ENCODE assay signal across 1 cellular context in genomic region chr3:81760924-81761903, GRCh38.
TF ChIP-seq lines count a peak whose summit lies in the region.

Gene GBE1, minus strand, starts transcription at chr3:81761645. Its CDS starts 128 bp downstream, at chr3:81761517.

TF ChIP-seq in HEK293, 187 proteins besides CTCF, POLR2A, EP300 and RAD21 (continued from another document and continues in another):
- TF ChIP-seq KLF10 (tag by site-specific recombination; IDR thresholded peaks at IDR 0.05) (no peak), ZNF747 (tag by site-specific recombination; IDR thresholded peaks at IDR 0.05) (no peak), KLF16 (tag by site-specific recombination; IDR thresholded peaks at IDR 0.05) (peak; percentile 72; the same call in 1 of the 2 replicates), ZNF239 (tag by site-specific recombination; IDR thresholded peaks at IDR 0.05) (no peak), ZNF610 (tag by site-specific recombination; IDR thresholded peaks at IDR 0.05; ENCODE audit: borderline replicate concordance) (0 out of 2 replicates have a peak, but pooled peaks have one; percentile 31), ZBTB10 (tag by site-specific recombination; IDR thresholded peaks at IDR 0.05) (no peak; the same call in 1 of the 2 replicates), SP3 (tag by site-specific recombination; IDR thresholded peaks at IDR 0.05) (peak; percentile 87), ZNF132 (tag by site-specific recombination; IDR thresholded peaks at IDR 0.05; ENCODE audit: borderline replicate concordance) (no peak), ZNF175 (tag by site-specific recombination; IDR thresholded peaks at IDR 0.05) (no peak), ZNF324 (tag by site-specific recombination; IDR thresholded peaks at IDR 0.05) (peak; percentile 28; the same call in 1 of the 2 replicates), SP2 (tag by site-specific recombination; IDR thresholded peaks at IDR 0.05) (peak; percentile 77), ZNF449 (tag by site-specific recombination; IDR thresholded peaks at IDR 0.05) (no peak), ZNF26 (tag by site-specific recombination; IDR thresholded peaks at IDR 0.05) (no peak), ZXDB (tag by site-specific recombination; IDR thresholded peaks at IDR 0.05) (peak; percentile 82), ZNF10 (tag by site-specific recombination; IDR thresholded peaks at IDR 0.05) (no peak), BCL11A (tag by site-specific recombination; IDR thresholded peaks at IDR 0.05; ENCODE audit: low read depth) (no peak), ZNF37A (tag by site-specific recombination; IDR thresholded peaks at IDR 0.05) (no peak), ZNF280C (tag by site-specific recombination; IDR thresholded peaks at IDR 0.05) (no peak), GLIS2 (tag by site-specific recombination; IDR thresholded peaks at IDR 0.05) (peak; percentile 71), ZNF184 (tag by site-specific recombination; IDR thresholded peaks at IDR 0.05) (no peak), ZBTB49 (tag by site-specific recombination; IDR thresholded peaks at IDR 0.05; ENCODE audit: low read depth) (no peak), ZNF266 (tag by site-specific recombination; IDR thresholded peaks at IDR 0.05; ENCODE audit: low read depth) (no peak), ZNF211 (tag by site-specific recombination; IDR thresholded peaks at IDR 0.05; ENCODE audit: low read depth) (no peak), ZNF792 (tag by site-specific recombination; IDR thresholded peaks at IDR 0.05) (no peak), ZNF146 (tag by site-specific recombination; IDR thresholded peaks at IDR 0.05) (no peak), ZNF707 (tag by site-specific recombination; IDR thresholded peaks at IDR 0.05) (no peak), ZSCAN30 (tag by site-specific recombination; IDR thresholded peaks at IDR 0.05) (no peak; the same call in 1 of the 2 replicates), ZNF302 (tag by site-specific recombination; IDR thresholded peaks at IDR 0.05; ENCODE audit: low read depth) (no peak), ZNF76 (tag by site-specific recombination; IDR thresholded peaks at IDR 0.05; ENCODE audit: borderline replicate concordance, low read depth) (peak; percentile 87), ZNF23 (tag by site-specific recombination; IDR thresholded peaks at IDR 0.05; ENCODE audit: borderline replicate concordance) (no peak), ZNF24 (tag by site-specific recombination; IDR thresholded peaks at IDR 0.05) (no peak), ZNF624 (tag by site-specific recombination; IDR thresholded peaks at IDR 0.05) (no peak), ZFP37 (tag by site-specific recombination; IDR thresholded peaks at IDR 0.05) (0 out of 2 replicates have a peak, but pooled peaks have one; percentile 37), ZNF114 (tag by site-specific recombination; IDR thresholded peaks at IDR 0.05) (no peak), BCL6B (tag by site-specific recombination; IDR thresholded peaks at IDR 0.05) (no peak), ZNF248 (tag by site-specific recombination; IDR thresholded peaks at IDR 0.05) (no peak), KLF8 (tag by site-specific recombination; IDR thresholded peaks at IDR 0.05) (peak; percentile 94), PATZ1 (tag by site-specific recombination; IDR thresholded peaks at IDR 0.05) (peak; percentile 80), ZNF214 (tag by site-specific recombination; IDR thresholded peaks at IDR 0.05; ENCODE audit: borderline replicate concordance) (no peak), ZSCAN16 (tag by site-specific recombination; IDR thresholded peaks at IDR 0.05) (no peak; the same call in 1 of the 2 replicates), ZNF354C (tag by site-specific recombination; IDR thresholded peaks at IDR 0.05; ENCODE audit: borderline replicate concordance, low read depth) (no peak), ZSCAN4 (tag by site-specific recombination; IDR thresholded peaks at IDR 0.05) (no peak), ZNF549 (tag by site-specific recombination; IDR thresholded peaks at IDR 0.05) (no peak), ZNF830 (tag by site-specific recombination; IDR thresholded peaks at IDR 0.05; ENCODE audit: low read depth) (no peak), ZNF501 (tag by site-specific recombination; IDR thresholded peaks at IDR 0.05) (peak; percentile 92), ZNF274 (IDR thresholded peaks at IDR 0.05; ENCODE audit: low read length) (no peak), ZNF274 (tag by site-specific recombination; IDR thresholded peaks at IDR 0.05; ENCODE audit: borderline replicate concordance) (no peak), ZNF580 (tag by site-specific recombination; IDR thresholded peaks at IDR 0.05) (no peak), ZNF530 (tag by site-specific recombination; IDR thresholded peaks at IDR 0.05; ENCODE audit: low read depth) (no peak), MZF1 (tag by site-specific recombination; IDR thresholded peaks at IDR 0.05; ENCODE audit: borderline replicate concordance) (peak; percentile 96), TRIM28 (IDR thresholded peaks at IDR 0.05; ENCODE audit: borderline replicate concordance, low read length) (0 out of 2 replicates have a peak, but pooled peaks have one; percentile 30), OSR2 (tag by site-specific recombination; IDR thresholded peaks at IDR 0.05) (peak; percentile 83), HOXD13 (CRISPR knock-in tag; IDR thresholded peaks at IDR 0.05; ENCODE audit: borderline replicate concordance) (no peak)
